10 cellular contexts compared by ENCODE assay signal in genomic region chrX:50067435-50068292, GRCh38.
DNase-seq lines count a peak whose midpoint lies in the region; ATAC-seq and TF ChIP-seq lines count a peak whose summit lies in the region.
"Had no signal": no experiment of that assay in that cellular context is flagged by ENCODE, and none has a peak within 500 bp of the region (broad histone marks: within the 10 kb centered on the region; RNA-seq: fewer than 3 reads in every experiment).

No MANE protein-coding gene starts in this region.

- peak; percentile 96 for ATAC-seq in left colon
- no peak for ATAC-seq in GM19452 (IDR thresholded peaks at IDR 0.05; ENCODE audit: unreplicated experiment)
- no peak for ATAC-seq in HG03139 (IDR thresholded peaks at IDR 0.05; ENCODE audit: unreplicated experiment)

- in situ Hi-C loops in brain microvascular endothelial cell (cut with HindIII; ENCODE audit: low pct_ligation_motif_present, low sequenced_read_pairs) = no loop called here

- H3K4me3 ChIP-seq in A673 (ENCODE audit: low read depth, low read length, poor library complexity, severe bottlenecking) (no peak overlapping the region), brain microvascular endothelial cell (ENCODE audit: low read depth, low read length) (peak overlapping the region; percentile 5)
- H3K4me3 ChIP-seq: BLaER1 treated with 17β-estradiol and CSF1 and Interleukin-3, amounts not matched to agents 10 nM and 100 nM had no signal

- H3K36me3 ChIP-seq in A673 (ENCODE audit: insufficient read depth, low read length, poor library complexity, severe bottlenecking) (no peaks in the 10 kb centered on the region), brain microvascular endothelial cell (replicated peaks) (no peaks in the 10 kb centered on the region)

- no TSS peak for BruUV-seq in A673 (replicated peaks; lab: Mats Ljungman, UMichigan)

- H3K27ac ChIP-seq in A673 (ENCODE audit: low read depth, low read length, poor library complexity, severe bottlenecking) (no peak overlapping the region), brain microvascular endothelial cell (peak overlapping the region; percentile 32)
- H3K27ac ChIP-seq: BLaER1 treated with 17β-estradiol and CSF1 and Interleukin-3, amounts not matched to agents 10 nM and 100 nM had no signal

- no peaks in the 10 kb centered on the region for H3K9me3 ChIP-seq in A673 (ENCODE audit: low read depth, low read length, poor library complexity, severe bottlenecking)

- CTCF ChIA-PET in A673 (lab: Charles Lee) = no interaction called here

- TF ChIP-seq CTCF in A673 (conservative IDR thresholded peaks at IDR 0.05; ENCODE audit: low read depth, low read length) (no peak), brain microvascular endothelial cell (IDR thresholded peaks at IDR 0.05; ENCODE audit: low read depth, low read length, missing control alignments) (no peak)

- H3K4me1 ChIP-seq in A673 (ENCODE audit: insufficient read depth, low read length, poor library complexity, severe bottlenecking) = no peaks in the 10 kb centered on the region
- H3K4me1 ChIP-seq: BLaER1 treated with 17β-estradiol and CSF1 and Interleukin-3, amounts not matched to agents 10 nM and 100 nM had no signal

- POLR2A ChIA-PET in A673 (lab: Charles Lee; ENCODE audit: low non-redundant PET) = no interaction called here

- intact Hi-C loops in A673 (cut with micrococcal nuclease; ENCODE audit: unreplicated experiment) = no loop called here
- intact Hi-C loops in left colon (cut with DNase I, micrococcal nuclease) = no loop called here

- H3K27me3 ChIP-seq in A673 (replicated peaks; ENCODE audit: insufficient read depth, low read depth, low read length, poor library complexity) (no peaks in the 10 kb centered on the region), brain microvascular endothelial cell (replicated peaks) (no peaks in the 10 kb centered on the region)

- DNase-seq in A673 (ENCODE audit: low spot score) = peak; percentile 3
- DNase-seq in NCI-H1436 (lab: John Stamatoyannopoulos, UW) = peak; percentile 76
- peak; percentile 40 for DNase-seq in brain microvascular endothelial cell
- peak; percentile 37 to 43 for DNase-seq in left colon
- DNase-seq in CD1c-positive myeloid dendritic cell (ENCODE audit: extremely low spot score) = no peak
- DNase-seq in stimulated activated CD4-positive, alpha-beta T cell treated with anti-CD3 and anti-CD28 coated beads, Interleukin-2, amount 100 ng/mL, for 24 hours = no peak
- DNase-seq: foreskin melanocyte had no signal

Comparison
In these comparisons a context has a peak if more than half of its experiments do, and no peak if none do; other contexts are left out.
1. DNase-seq: peak in A673 (single experiment), NCI-H1436 (single experiment), brain microvascular endothelial cell (single experiment) and left colon (2 of 2); none in CD1c-positive myeloid dendritic cell (single experiment) and stimulated activated CD4-positive, alpha-beta T cell treated with anti-CD3 and anti-CD28 coated beads, Interleukin-2, amount 100 ng/mL, for 24 hours (0 of 2).